Comparison of ENCODE assay signal across 15 cellular contexts in genomic region chr10:114392112-114392835, GRCh38.
"Had no signal": no experiment of that assay in that cellular context is flagged by ENCODE, and none has a peak within 500 bp of the region (broad histone marks: within the 10 kb centered on the region; RNA-seq: fewer than 3 reads in every experiment).

No MANE protein-coding gene starts in this region.

- FAIRE-seq: kidney, pancreas, TTC549 had no signal

- H3K4me3 ChIP-seq: pancreas, skin epidermis, upper lobe of right lung had no signal

- H3K9me3 ChIP-seq: pancreas, upper lobe of right lung had no signal

- ATAC-seq: activated CD8-positive, alpha-beta T cell treated with anti-CD3 and anti-CD28 coated beads, Interleukin-2, amount 10 ng/mL, durations not matched to agents 7 days and 5 days; left ventricle myocardium superior; pancreas; stimulated activated naive CD8-positive, alpha-beta T cell treated with anti-CD3 and anti-CD28 coated beads, Interleukin-15, Interleukin-2, amounts not matched to agents 100 U/mL and 50 U/mL, for 24 hours; upper lobe of right lung had no signal

- DNase-seq: activated B cell treated with CpG ODN at 0.5 μM for 24 hours; activated CD4-positive, alpha-beta T cell treated with anti-CD3 and anti-CD28 coated beads for 48 hours; activated CD8-positive, alpha-beta T cell treated with anti-CD3 and anti-CD28 coated beads, Interleukin-2, amount 10 ng/mL, durations not matched to agents 7 days and 5 days; activated naive CD8-positive, alpha-beta T cell treated with anti-CD3 and anti-CD28 coated beads for 36 hours; amygdala; brain microvascular endothelial cell; erythroblast; kidney; left ventricle myocardium superior; pancreas; retina; stimulated activated naive CD8-positive, alpha-beta T cell treated with anti-CD3 and anti-CD28 coated beads, Interleukin-15, Interleukin-2, amounts not matched to agents 100 U/mL and 50 U/mL, for 24 hours; upper lobe of right lung had no signal

- H3K36me3 ChIP-seq: brain microvascular endothelial cell, pancreas, upper lobe of right lung had no signal

- H3K27ac ChIP-seq: brain microvascular endothelial cell, pancreas, skin epidermis, upper lobe of right lung had no signal

- H3K27me3 ChIP-seq: brain microvascular endothelial cell, pancreas, upper lobe of right lung had no signal
